Comparison of ENCODE assay signal across 16 cellular contexts in genomic region chr3:122295286-122295685, GRCh38. TPM values are rescaled to one million over a fixed set of nuclear protein-coding genes. Genes with fewer than 3 reads are reported as not detected.
DNase-seq lines count a peak whose midpoint lies in the region; ATAC-seq and TF ChIP-seq lines count a peak whose summit lies in the region.
"Had no signal": no experiment of that assay in that cellular context is flagged by ENCODE, and none has a peak within 500 bp of the region (broad histone marks: within the 10 kb centered on the region; RNA-seq: fewer than 3 reads in every experiment).

No MANE protein-coding gene starts in this region.

- H3K9me3 Mint-ChIP-seq in CD14-positive monocyte, result no peaks in the 10 kb centered on the region
- H3K9me3 Mint-ChIP-seq in activated CD8-positive, alpha-beta T cell treated with anti-CD3 and anti-CD28 coated beads for 36 hours, result no peaks in the 10 kb centered on the region

- POLR2A ChIA-PET in activated CD8-positive, alpha-beta T cell treated with anti-CD3 and anti-CD28 coated beads for 36 hours (lab: Charles Lee), result no interaction called here

- CTCF ChIA-PET in activated CD8-positive, alpha-beta T cell treated with anti-CD3 and anti-CD28 coated beads for 36 hours (lab: Charles Lee), result interaction anchor here (3.0 kb wide), 1 partner anchor 194 kb away, joined by 10 read pairs; no protein-coding TSS in a partner anchor

- H3K79me2 ChIP-seq in Loucy (ENCODE audit: insufficient read depth, low read length), result no peaks in the 10 kb centered on the region

- no peak overlapping the region for H3K4me2 ChIP-seq in Loucy (ENCODE audit: low read depth, low read length, poor library complexity, severe bottlenecking)

- H3K4me1 Mint-ChIP-seq in CD14-positive monocyte, result peaks cover 23% of the 10 kb centered on the region
- H3K4me1 Mint-ChIP-seq in activated CD8-positive, alpha-beta T cell treated with anti-CD3 and anti-CD28 coated beads for 36 hours (ENCODE audit: low read depth), result peaks cover 20% of the 10 kb centered on the region

- peak overlapping the region in 3 of 8 donors; percentile 51 to 73 (median 55) for H3K27ac ChIP-seq in spleen

- TF ChIP-seq CTCF in CD14-positive monocyte (IDR thresholded peaks at IDR 0.05) (no peak), Loucy (conservative IDR thresholded peaks at IDR 0.05; ENCODE audit: low read length) (no peak), spleen (IDR thresholded peaks at IDR 0.05 in 8 of 11, conservative IDR thresholded peaks at IDR 0.05 in 3 of 11) (no peak)
- TF ChIP-seq CTCF in activated CD8-positive, alpha-beta T cell treated with anti-CD3 and anti-CD28 coated beads for 36 hours (IDR thresholded peaks at IDR 0.05), result no peak

- WGBS in spleen, 5 donors, result 11 to 27% (median 17%) methylated on average over 3 of the region's 3 CpGs

- H3K36me3 ChIP-seq in Loucy (ENCODE audit: insufficient read depth, low read length) (no peaks in the 10 kb centered on the region), spleen (no peaks in the 10 kb centered on the region)

- no peaks in the 10 kb centered on the region for H3K27me3 Mint-ChIP-seq in CD14-positive monocyte (ENCODE audit: low read depth in 3 of 3)
- H3K27me3 Mint-ChIP-seq in activated CD8-positive, alpha-beta T cell treated with anti-CD3 and anti-CD28 coated beads for 36 hours, result peaks cover 1% of the 10 kb centered on the region

- no peak overlapping the region for H3K27ac Mint-ChIP-seq in CD14-positive monocyte
- no peak overlapping the region for H3K27ac Mint-ChIP-seq in activated CD8-positive, alpha-beta T cell treated with anti-CD3 and anti-CD28 coated beads for 36 hours

- intact Hi-C loops in CD14-positive monocyte (cut with micrococcal nuclease), result loop anchor here (5.0 to 10.0 kb wide), 4 partner anchors 60 to 748 kb away; partner anchors contain the start of gene POLQ (in 1 of the 2)
- intact Hi-C loops in activated CD8-positive, alpha-beta T cell treated with anti-CD3 and anti-CD28 coated beads for 36 hours (cut with micrococcal nuclease), result loop anchor here (5.0 kb wide), 1 partner anchor 38 kb away; no protein-coding TSS in a partner anchor
- intact Hi-C loops in spleen (cut with DNase I; ENCODE audit: low total_unique reads), result no loop called here

- H3K4me3 ChIP-seq in Loucy (ENCODE audit: low read length, poor library complexity, severe bottlenecking) (no peak overlapping the region), spleen (no peak overlapping the region)

- no peak overlapping the region for H3K9ac ChIP-seq in Loucy (ENCODE audit: low read depth, low read length, poor library complexity, severe bottlenecking)

- H3K4me3 Mint-ChIP-seq in CD14-positive monocyte, result no peak overlapping the region
- no peak overlapping the region for H3K4me3 Mint-ChIP-seq in activated CD8-positive, alpha-beta T cell treated with anti-CD3 and anti-CD28 coated beads for 36 hours

- no peaks in the 10 kb centered on the region for H3K36me3 Mint-ChIP-seq in CD14-positive monocyte
- no peaks in the 10 kb centered on the region for H3K36me3 Mint-ChIP-seq in activated CD8-positive, alpha-beta T cell treated with anti-CD3 and anti-CD28 coated beads for 36 hours (ENCODE audit: low read depth)

- H3K4me1 ChIP-seq in Loucy (ENCODE audit: insufficient read depth, low read length, poor library complexity, severe bottlenecking) (peaks cover 18% of the 10 kb centered on the region), spleen (peaks cover 0 to 28% (median 4%) of the 10 kb centered on the region in 6 donors)

- DNase-seq in CD14-positive monocyte (ENCODE audit: low spot score) (peak; percentile 53), medulla oblongata (ENCODE audit: extremely low spot score) (peak; percentile 60), spleen (no peak), hippocampal formation (lab: John Stamatoyannopoulos, UW) (no peak)
- no peak for DNase-seq in activated CD8-positive, alpha-beta T cell treated with anti-CD3 and anti-CD28 coated beads for 36 hours
- DNase-seq in activated effector memory CD4-positive, alpha-beta T cell treated with anti-CD3 and anti-CD28 coated beads, Interleukin-2, amount 50 U/mL, for 16 hours, result no peak
- DNase-seq: activated T-cell treated with anti-CD3 and anti-CD28 coated beads, Interleukin-2, amount 50 U/mL, for 48 hours; effector memory CD4-positive, alpha-beta T cell; NCI-H1105; NCI-H446 treated with DMSO at 0.1 percent for 48 hours; SHP77; stimulated activated CD4-positive, alpha-beta T cell treated with anti-CD3 and anti-CD28 coated beads, Interleukin-1b, Interleukin-23, amount 100 ng/mL, for 48 hours; stimulated activated naive CD4-positive, alpha-beta T cell treated with Interleukin-2 at 50 U/mL for 16 hours had no signal

- H2AFZ ChIP-seq in Loucy (ENCODE audit: low read length), result peak overlapping the region; percentile 74

- no peaks in the 10 kb centered on the region for H4K20me1 ChIP-seq in Loucy (ENCODE audit: insufficient read depth, low read length, poor library complexity, severe bottlenecking)

- ATAC-seq in activated CD8-positive, alpha-beta T cell treated with anti-CD3 and anti-CD28 coated beads for 36 hours, result peak; percentile 48
- ATAC-seq in HG03469 (IDR thresholded peaks at IDR 0.05; ENCODE audit: unreplicated experiment), result no peak

- no peaks in the 10 kb centered on the region for H3K27me3 ChIP-seq in Loucy (ENCODE audit: insufficient read depth, low read length, poor library complexity, severe bottlenecking)
- H3K27me3 ChIP-seq in spleen (replicated peaks in 1 of 7), result no peaks in the 10 kb centered on the region

- TF ChIP-seq POLR2A in spleen (IDR thresholded peaks at IDR 0.05), result no peak

- H3F3A ChIP-seq in Loucy (ENCODE audit: low read depth), result no peaks in the 10 kb centered on the region

- no peaks in the 10 kb centered on the region for H3K9me2 ChIP-seq in Loucy (replicated peaks; ENCODE audit: low read depth, low read length)

- 0 out of 2 replicates have a peak, but pooled peaks cover under 1% of the 10 kb centered on the region for H3K9me3 ChIP-seq in Loucy (ENCODE audit: insufficient read depth, low read depth, low read length)
- peaks cover 0 to 5% (median 5%) of the 10 kb centered on the region in 8 donors for H3K9me3 ChIP-seq in spleen

RNA-seq across cellular contexts. Expression of gene CSTA, which starts 29.8 kb away (rescaled TPM):
- polyA plus RNA-seq in CD14-positive monocyte (100 to 1,000 TPM; 515 to 582 TPM), spleen (10 to 100 TPM; 20.1 to 46.1 (median 41.9) TPM)
- total RNA-seq in activated CD8-positive, alpha-beta T cell treated with anti-CD3 and anti-CD28 coated beads for 36 hours, result not detected
- 10 to 100 TPM in 4 of 7 donors, 1 to 10 TPM in 3; 6.4 to 21.1 (median 11.4) TPM for total RNA-seq in spleen
- total RNA-seq: lung microvascular endothelial cell had no signal

Comparison
In these comparisons a context has a peak if more than half of its experiments do, and no peak if none do; other contexts are left out.
1. DNase-seq: peak in CD14-positive monocyte (single experiment) and medulla oblongata (single experiment); none in activated CD8-positive, alpha-beta T cell treated with anti-CD3 and anti-CD28 coated beads for 36 hours (single experiment), spleen (single experiment), activated effector memory CD4-positive, alpha-beta T cell treated with anti-CD3 and anti-CD28 coated beads, Interleukin-2, amount 50 U/mL, for 16 hours (single experiment) and hippocampal formation (0 of 2).
2. RNA of gene CSTA, which starts 29.8 kb away (total RNA-seq): 6.4 to 21.1 TPM in spleen; not detected in activated CD8-positive, alpha-beta T cell treated with anti-CD3 and anti-CD28 coated beads for 36 hours; every median in the first group is over 4 times any median in the second.